8 cellular contexts compared by ENCODE assay signal in the genomic region with DNA sequence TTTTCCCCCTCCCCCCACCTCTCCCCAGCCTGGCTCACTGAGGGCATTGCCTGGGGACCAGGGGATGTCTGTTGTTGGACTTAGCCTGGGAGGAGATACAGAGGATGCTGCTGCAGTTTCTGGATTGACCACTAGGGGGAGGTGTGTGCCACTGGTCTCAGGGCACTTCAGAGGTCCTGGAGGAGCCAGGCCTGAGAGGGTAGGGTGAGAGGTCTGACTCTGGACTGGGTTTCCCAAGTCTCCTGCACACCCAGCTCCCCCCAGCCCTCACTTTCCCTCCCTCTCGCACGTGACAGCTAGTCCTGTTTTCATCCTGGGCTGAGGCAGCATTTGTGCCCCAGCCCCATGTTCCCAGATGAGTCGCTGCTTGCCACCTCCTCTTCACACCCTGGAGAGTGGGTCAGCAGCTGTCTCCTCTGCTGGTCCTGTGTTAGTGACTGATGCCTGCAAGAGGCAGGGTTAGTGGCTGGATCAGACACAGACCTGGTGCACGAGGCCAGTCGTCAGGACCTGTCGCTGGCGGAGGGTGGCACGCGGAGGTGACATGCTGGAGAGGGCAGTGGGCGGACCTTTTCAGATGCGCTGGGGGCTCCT. TPM values are rescaled to one million over a fixed set of nuclear protein-coding genes. Genes with fewer than 3 reads are reported as not detected.
DNase-seq lines count a peak whose midpoint lies in the region; ATAC-seq and TF ChIP-seq lines count a peak whose summit lies in the region.

No MANE protein-coding gene starts in this region.

- TF ChIP-seq POLR2A in heart left ventricle (IDR thresholded peaks at IDR 0.05) = no peak

- no peaks in the 10 kb centered on the region for H4K20me1 ChIP-seq in Loucy (ENCODE audit: insufficient read depth, low read length, poor library complexity, severe bottlenecking)

- WGBS in heart left ventricle, 4 donors = 77 to 86% (median 79%) methylated on average over 9 to 11 of the region's 11 CpGs

- H3K9me3 ChIP-seq in Loucy (ENCODE audit: insufficient read depth, low read depth, low read length) = no peaks in the 10 kb centered on the region
- H3K9me3 ChIP-seq in heart left ventricle = no peaks in the 10 kb centered on the region

- H3K4me3 ChIP-seq in Loucy (ENCODE audit: low read length, poor library complexity, severe bottlenecking) = no peak overlapping the region
- no peak overlapping the region for H3K4me3 ChIP-seq in heart left ventricle

- H3K27me3 ChIP-seq in Loucy (ENCODE audit: insufficient read depth, low read length, poor library complexity, severe bottlenecking) (no peaks in the 10 kb centered on the region), heart left ventricle (no peaks in the 10 kb centered on the region)

- no peak overlapping the region for H3K27ac Mint-ChIP-seq in activated naive CD8-positive, alpha-beta T cell treated with anti-CD3 and anti-CD28 coated beads, Interleukin-2, amount 10 ng/mL, durations not matched to agents 7 days and 5 days

- no peaks in the 10 kb centered on the region for H3K4me1 ChIP-seq in Loucy (ENCODE audit: insufficient read depth, low read length, poor library complexity, severe bottlenecking)
- H3K4me1 ChIP-seq in heart left ventricle = no peaks in the 10 kb centered on the region

- no peaks in the 10 kb centered on the region for H3K9me3 Mint-ChIP-seq in activated naive CD8-positive, alpha-beta T cell treated with anti-CD3 and anti-CD28 coated beads, Interleukin-2, amount 10 ng/mL, durations not matched to agents 7 days and 5 days

- TF ChIP-seq CTCF in Loucy (conservative IDR thresholded peaks at IDR 0.05; ENCODE audit: low read length) (peak; percentile 72), heart left ventricle (IDR thresholded peaks at IDR 0.05) (peak; percentile 73 to 95 (median 87))

- no peak overlapping the region for H3K4me3 Mint-ChIP-seq in activated naive CD8-positive, alpha-beta T cell treated with anti-CD3 and anti-CD28 coated beads, Interleukin-2, amount 10 ng/mL, durations not matched to agents 7 days and 5 days

- no peaks in the 10 kb centered on the region for H3K79me2 ChIP-seq in Loucy (ENCODE audit: insufficient read depth, low read length)

- intact Hi-C loops in heart left ventricle (cut with DNase I) = loop anchor here (2.0 to 10.0 kb wide), 8 partner anchors 67 to 478 kb away; no protein-coding TSS in a partner anchor

- peak; percentile 75 for DNase-seq in G401 (ENCODE audit: low spot score)
- peak; percentile 72 for DNase-seq in SW480 (ENCODE audit: low spot score)
- DNase-seq in activated naive CD8-positive, alpha-beta T cell treated with anti-CD3 and anti-CD28 coated beads, Interleukin-2, amount 10 ng/mL, durations not matched to agents 7 days and 5 days = peak; percentile 80
- DNase-seq in heart left ventricle = peak; percentile 49 to 76 (median 64)
- DNase-seq in pulmonary artery endothelial cell (ENCODE audit: low read depth, low spot score) = peak; percentile 24

- H3K4me1 Mint-ChIP-seq in activated naive CD8-positive, alpha-beta T cell treated with anti-CD3 and anti-CD28 coated beads, Interleukin-2, amount 10 ng/mL, durations not matched to agents 7 days and 5 days = peaks cover 25% of the 10 kb centered on the region

- H3K27ac ChIP-seq in heart left ventricle = no peak overlapping the region

- H3K36me3 ChIP-seq in Loucy (ENCODE audit: insufficient read depth, low read length) (no peaks in the 10 kb centered on the region), heart left ventricle (no peaks in the 10 kb centered on the region)

- peaks cover 2% of the 10 kb centered on the region for H3K27me3 Mint-ChIP-seq in activated naive CD8-positive, alpha-beta T cell treated with anti-CD3 and anti-CD28 coated beads, Interleukin-2, amount 10 ng/mL, durations not matched to agents 7 days and 5 days

- in situ Hi-C loops in G401 (cut with HindIII; ENCODE audit: low sequenced_read_pairs) = no loop called here

- H3K36me3 Mint-ChIP-seq in activated naive CD8-positive, alpha-beta T cell treated with anti-CD3 and anti-CD28 coated beads, Interleukin-2, amount 10 ng/mL, durations not matched to agents 7 days and 5 days = no peaks in the 10 kb centered on the region

- H2AFZ ChIP-seq in Loucy (ENCODE audit: low read length) = no peak overlapping the region

- no peak overlapping the region for H3K9ac ChIP-seq in Loucy (ENCODE audit: low read depth, low read length, poor library complexity, severe bottlenecking)

- no peaks in the 10 kb centered on the region for H3F3A ChIP-seq in Loucy (ENCODE audit: low read depth)

- ATAC-seq in GM21723 (IDR thresholded peaks at IDR 0.05; ENCODE audit: unreplicated experiment) (peak; percentile 73), heart left ventricle (peak; percentile 57 to 77 (median 71)), GM18519 (IDR thresholded peaks at IDR 0.05; ENCODE audit: low FRiP score, unreplicated experiment) (no peak)
- peak; percentile 62 for ATAC-seq in activated naive CD8-positive, alpha-beta T cell treated with anti-CD3 and anti-CD28 coated beads, Interleukin-2, amount 10 ng/mL, durations not matched to agents 7 days and 5 days (ENCODE audit: low read depth)

- POLR2A ChIA-PET in activated naive CD8-positive, alpha-beta T cell treated with anti-CD3 and anti-CD28 coated beads, Interleukin-2, amount 10 ng/mL, durations not matched to agents 7 days and 5 days (lab: Charles Lee) = interaction anchor here (0.6 kb wide), 1 partner anchor 49 kb away, joined by 3 read pairs; no protein-coding TSS in a partner anchor

- H3K9me2 ChIP-seq in Loucy (replicated peaks; ENCODE audit: low read depth, low read length) = no peaks in the 10 kb centered on the region

- H3K4me2 ChIP-seq in Loucy (ENCODE audit: low read depth, low read length, poor library complexity, severe bottlenecking) = no peak overlapping the region

RNA-seq across cellular contexts. Expression of a gene that starts 4.4 kb away (rescaled TPM):
- not detected in 2 replicates for total RNA-seq in G401 (2014; rRNA removed; shearing (Covaris generic))
- total RNA-seq in activated naive CD8-positive, alpha-beta T cell treated with anti-CD3 and anti-CD28 coated beads, Interleukin-2, amount 10 ng/mL, durations not matched to agents 7 days and 5 days = not detected
- not detected for total RNA-seq in heart left ventricle
- polyA plus RNA-seq in heart left ventricle = not detected
- total RNA-seq in pulmonary artery endothelial cell = not detected in 2 replicates

RNA-seq across cellular contexts. Expression of a gene that starts 8.8 kb away (rescaled TPM):
- total RNA-seq in G401 (2014; rRNA removed; shearing (Covaris generic)) = not detected in 2 replicates
- 1 to 10 TPM; 1.1 to 1.4 TPM for total RNA-seq in activated naive CD8-positive, alpha-beta T cell treated with anti-CD3 and anti-CD28 coated beads, Interleukin-2, amount 10 ng/mL, durations not matched to agents 7 days and 5 days
- under 1 TPM in 1 of 9 donors, not detected in 8; 0.67 TPM for total RNA-seq in heart left ventricle
- not detected for polyA plus RNA-seq in heart left ventricle
- 0.11 TPM in 1 of 2 replicates, not detected in the other for total RNA-seq in pulmonary artery endothelial cell

RNA-seq across cellular contexts. Expression of a gene that starts 53.4 kb away (rescaled TPM):
- total RNA-seq in G401 (2014; rRNA removed; shearing (Covaris generic)) = 7.3 TPM in 1 of 2 replicates, not detected in the other
- 10 to 100 TPM; 31.5 to 34.6 TPM for total RNA-seq in activated naive CD8-positive, alpha-beta T cell treated with anti-CD3 and anti-CD28 coated beads, Interleukin-2, amount 10 ng/mL, durations not matched to agents 7 days and 5 days
- total RNA-seq in heart left ventricle (1 to 10 TPM in 5 of 9 donors, under 1 TPM in 4; 0.53 to 3.8 (median 2.1) TPM), pulmonary artery endothelial cell (not detected in 2 replicates)
- polyA plus RNA-seq in heart left ventricle = 1 to 10 TPM in 1 of 2 donors, under 1 TPM in 1; 0.33 to 3.2 TPM

Comparison
In these comparisons a context has a peak if more than half of its experiments do, and no peak if none do; other contexts are left out.
1. DNase-seq: peak in every context shown above with its lines; median percentile 80 in activated naive CD8-positive, alpha-beta T cell treated with anti-CD3 and anti-CD28 coated beads, Interleukin-2, amount 10 ng/mL, durations not matched to agents 7 days and 5 days; 75 in G401; 72 in SW480; 64 in heart left ventricle; 24 in pulmonary artery endothelial cell.